In genomic region chr6:116475151-116475550, GRCh38 we compare ENCODE assay signal across 16 cellular contexts. TPM values are rescaled to one million over a fixed set of nuclear protein-coding genes. Genes with fewer than 3 reads are reported as not detected.
DNase-seq lines count a peak whose midpoint lies in the region; ATAC-seq lines count a peak whose summit lies in the region.
"Had no signal": no experiment of that assay in that cellular context is flagged by ENCODE, and none has a peak within 500 bp of the region (broad histone marks: within the 10 kb centered on the region; RNA-seq: fewer than 3 reads in every experiment).

No MANE protein-coding gene starts in this region.

- intact Hi-C loops in activated CD4-positive, alpha-beta T cell treated with anti-CD3 and anti-CD28 coated beads, Interleukin-2, amount 10 ng/mL, durations not matched to agents 24 days and 14 days (cut with micrococcal nuclease), result loop anchor here (5.0 kb wide), 1 partner anchor 33 kb away; no protein-coding TSS in a partner anchor

- peak overlapping the region; percentile 30 for H3K4me3 Mint-ChIP-seq in activated CD4-positive, alpha-beta T cell treated with anti-CD3 and anti-CD28 coated beads, Interleukin-2, amount 10 ng/mL, durations not matched to agents 24 days and 14 days
- H3K4me3 Mint-ChIP-seq in T-helper 17 cell, result peak overlapping the region; percentile 86
- H3K4me3 Mint-ChIP-seq in natural killer cell treated with Interleukin-12 subunit alpha and Interleukin-12 subunit beta and Interleukin-15 and Interleukin-18, amount 100 ng/mL, for 72 hours, result peak overlapping the region; percentile 82
- H3K4me3 Mint-ChIP-seq: activated naive CD4-positive, alpha-beta T cell treated with anti-CD3 and anti-CD28 coated beads for 36 hours had no signal

- ATAC-seq in T-helper 17 cell (no peak), GM21381 (IDR thresholded peaks at IDR 0.05; ENCODE audit: unreplicated experiment) (no peak), HG03139 (IDR thresholded peaks at IDR 0.05; ENCODE audit: unreplicated experiment) (no peak)
- no peak for ATAC-seq in natural killer cell treated with Interleukin-12 subunit alpha and Interleukin-12 subunit beta and Interleukin-15 and Interleukin-18, amount 100 ng/mL, for 72 hours
- ATAC-seq: A549, HCT116, PC-3 had no signal

- peaks cover 9% of the 10 kb centered on the region for H3K27me3 Mint-ChIP-seq in activated CD4-positive, alpha-beta T cell treated with anti-CD3 and anti-CD28 coated beads, Interleukin-2, amount 10 ng/mL, durations not matched to agents 24 days and 14 days
- peaks cover 11% of the 10 kb centered on the region for H3K27me3 Mint-ChIP-seq in T-helper 17 cell
- H3K27me3 Mint-ChIP-seq in natural killer cell treated with Interleukin-12 subunit alpha and Interleukin-12 subunit beta and Interleukin-15 and Interleukin-18, amount 100 ng/mL, for 72 hours, result no peaks in the 10 kb centered on the region

- no peak for DNase-seq in activated CD4-positive, alpha-beta T cell treated with anti-CD3 and anti-CD28 coated beads, Interleukin-2, amount 10 ng/mL, durations not matched to agents 24 days and 14 days
- DNase-seq in activated CD4-positive, alpha-beta T cell treated with anti-CD3 and anti-CD28 coated beads, Interleukin-2, amount 50 U/mL, for 4 hours, result no peak
- DNase-seq in Kasumi-1 (lab: John Stamatoyannopoulos, UW), result peak; percentile 69 to 82
- no peak for DNase-seq in T-helper 17 cell
- no peak for DNase-seq in natural killer cell treated with Interleukin-12 subunit alpha and Interleukin-12 subunit beta and Interleukin-15 and Interleukin-18, amount 100 ng/mL, for 72 hours (ENCODE audit: low spot score)
- DNase-seq in putamen (ENCODE audit: low spot score), result no peak
- DNase-seq: activated CD4-positive, alpha-beta T cell treated with anti-CD3 and anti-CD28 coated beads, Interleukin-2, amount 50 U/mL, for 48 hours; activated naive CD4-positive, alpha-beta T cell treated with anti-CD3 and anti-CD28 coated beads for 36 hours; NCI-H2171 treated with DMSO at 0.1 percent for 48 hours; PC-3 had no signal

- peaks cover 23% of the 10 kb centered on the region for H3K4me1 Mint-ChIP-seq in activated CD4-positive, alpha-beta T cell treated with anti-CD3 and anti-CD28 coated beads, Interleukin-2, amount 10 ng/mL, durations not matched to agents 24 days and 14 days
- H3K4me1 Mint-ChIP-seq in T-helper 17 cell, result peaks cover 21% of the 10 kb centered on the region
- peaks cover 27 to 30% of the 10 kb centered on the region in 2 donors for H3K4me1 Mint-ChIP-seq in natural killer cell treated with Interleukin-12 subunit alpha and Interleukin-12 subunit beta and Interleukin-15 and Interleukin-18, amount 100 ng/mL, for 72 hours (ENCODE audit: low read depth in 2 of 2)

- peaks cover 8% of the 10 kb centered on the region for H3K9me3 Mint-ChIP-seq in activated CD4-positive, alpha-beta T cell treated with anti-CD3 and anti-CD28 coated beads, Interleukin-2, amount 10 ng/mL, durations not matched to agents 24 days and 14 days
- H3K9me3 Mint-ChIP-seq in natural killer cell treated with Interleukin-12 subunit alpha and Interleukin-12 subunit beta and Interleukin-15 and Interleukin-18, amount 100 ng/mL, for 72 hours, result peaks cover 4% of the 10 kb centered on the region
- H3K9me3 Mint-ChIP-seq: activated naive CD4-positive, alpha-beta T cell treated with anti-CD3 and anti-CD28 coated beads for 36 hours had no signal

- no peak overlapping the region for H3K27ac Mint-ChIP-seq in activated CD4-positive, alpha-beta T cell treated with anti-CD3 and anti-CD28 coated beads, Interleukin-2, amount 10 ng/mL, durations not matched to agents 24 days and 14 days
- H3K27ac Mint-ChIP-seq in T-helper 17 cell, result peak overlapping the region; percentile 95
- peak overlapping the region; percentile 89 to 96 for H3K27ac Mint-ChIP-seq in natural killer cell treated with Interleukin-12 subunit alpha and Interleukin-12 subunit beta and Interleukin-15 and Interleukin-18, amount 100 ng/mL, for 72 hours
- H3K27ac Mint-ChIP-seq: activated naive CD4-positive, alpha-beta T cell treated with anti-CD3 and anti-CD28 coated beads for 36 hours had no signal

- peaks cover 2% of the 10 kb centered on the region for H3K36me3 Mint-ChIP-seq in activated CD4-positive, alpha-beta T cell treated with anti-CD3 and anti-CD28 coated beads, Interleukin-2, amount 10 ng/mL, durations not matched to agents 24 days and 14 days (ENCODE audit: low read depth)
- H3K36me3 Mint-ChIP-seq in T-helper 17 cell (ENCODE audit: low read depth), result no peaks in the 10 kb centered on the region
- H3K36me3 Mint-ChIP-seq in natural killer cell treated with Interleukin-12 subunit alpha and Interleukin-12 subunit beta and Interleukin-15 and Interleukin-18, amount 100 ng/mL, for 72 hours, result peaks cover 4% of the 10 kb centered on the region

- H3K9me3 ChIP-seq in T-helper 17 cell (ENCODE audit: control insufficient read depth, low read length, poor library complexity, severe bottlenecking), result no peaks in the 10 kb centered on the region
- H3K9me3 ChIP-seq: A549, suprapubic skin had no signal

RNA-seq across cellular contexts. Expression of gene CALHM6, which starts 14.0 kb away (rescaled TPM):
- total RNA-seq in activated CD4-positive, alpha-beta T cell treated with anti-CD3 and anti-CD28 coated beads, Interleukin-2, amount 10 ng/mL, durations not matched to agents 24 days and 14 days, result 24.8 and 30.7 TPM in 2 replicates
- total RNA-seq in T-helper 17 cell, result 1 to 10 TPM; 3.2 to 6.5 TPM
- 1 to 10 TPM; 8.0 to 9.6 TPM for total RNA-seq in natural killer cell treated with Interleukin-12 subunit alpha and Interleukin-12 subunit beta and Interleukin-15 and Interleukin-18, amount 100 ng/mL, for 72 hours
- total RNA-seq: fibroblast of villous mesenchyme, PC-3 had no signal

RNA-seq across cellular contexts. Expression of gene CALHM5, which starts 36.3 kb away (rescaled TPM):
- not detected in 2 replicates for total RNA-seq in activated CD4-positive, alpha-beta T cell treated with anti-CD3 and anti-CD28 coated beads, Interleukin-2, amount 10 ng/mL, durations not matched to agents 24 days and 14 days
- total RNA-seq in T-helper 17 cell, result under 1 TPM in 1 of 2 donors, not detected in 1; 0.65 TPM
- total RNA-seq in natural killer cell treated with Interleukin-12 subunit alpha and Interleukin-12 subunit beta and Interleukin-15 and Interleukin-18, amount 100 ng/mL, for 72 hours, result not detected
- total RNA-seq: activated naive CD4-positive, alpha-beta T cell treated with anti-CD3 and anti-CD28 coated beads for 36 hours; PC-3 had no signal

Comparison
In these comparisons a context has a peak if more than half of its experiments do, and no peak if none do; other contexts are left out.
1. DNase-seq: peak in Kasumi-1 (2 of 2); none in activated CD4-positive, alpha-beta T cell treated with anti-CD3 and anti-CD28 coated beads, Interleukin-2, amount 10 ng/mL, durations not matched to agents 24 days and 14 days (single experiment), activated CD4-positive, alpha-beta T cell treated with anti-CD3 and anti-CD28 coated beads, Interleukin-2, amount 50 U/mL, for 4 hours (0 of 2), T-helper 17 cell (0 of 3), natural killer cell treated with Interleukin-12 subunit alpha and Interleukin-12 subunit beta and Interleukin-15 and Interleukin-18, amount 100 ng/mL, for 72 hours (single experiment) and putamen (single experiment).
2. H3K4me3 Mint-ChIP-seq: peak in every context shown above with its lines; median percentile 86 in T-helper 17 cell; 82 in natural killer cell treated with Interleukin-12 subunit alpha and Interleukin-12 subunit beta and Interleukin-15 and Interleukin-18, amount 100 ng/mL, for 72 hours; 30 in activated CD4-positive, alpha-beta T cell treated with anti-CD3 and anti-CD28 coated beads, Interleukin-2, amount 10 ng/mL, durations not matched to agents 24 days and 14 days.